ENCODE assay signal across 8 cellular contexts in the genomic region with DNA sequence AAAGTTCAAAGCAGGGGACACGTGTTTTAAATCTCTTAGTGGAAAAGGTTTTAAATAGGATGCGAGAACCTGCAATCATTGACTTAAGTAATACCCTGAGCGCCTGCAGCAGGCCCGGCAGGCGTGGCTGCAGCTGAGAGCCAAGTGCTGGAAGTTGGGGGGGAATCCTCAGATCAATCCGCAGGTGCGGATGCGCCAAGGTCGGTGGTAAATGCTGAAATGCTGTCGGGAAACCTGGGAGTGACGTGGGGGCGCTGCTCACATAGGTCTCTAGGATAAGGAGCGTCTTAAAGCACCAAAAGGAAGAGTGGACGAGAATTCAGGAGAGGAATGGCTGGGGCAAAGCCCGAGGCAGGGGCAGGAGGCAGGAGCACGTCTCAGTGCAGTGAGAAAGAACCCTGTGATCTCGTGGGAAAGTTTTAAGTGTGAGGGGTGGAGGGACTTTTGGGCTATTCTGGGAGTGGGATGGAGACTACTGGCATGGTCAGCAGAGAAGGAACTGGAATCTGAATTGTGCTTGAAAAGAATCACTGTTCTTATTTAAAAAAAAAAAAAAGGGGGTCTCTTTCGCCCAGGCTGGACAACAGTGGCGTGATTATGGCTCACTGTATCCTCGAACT. TPM values are rescaled to one million over a fixed set of nuclear protein-coding genes. Genes with fewer than 3 reads are reported as not detected.
A peak's percentile ranks its signal among the peaks of the same experiment; 100 is the strongest.
DNase-seq lines count a peak whose midpoint lies in the region; ATAC-seq and TF ChIP-seq lines count a peak whose summit lies in the region.

No MANE protein-coding gene starts in this region.

- peak overlapping the region; percentile 86 for H3K4me3 Mint-ChIP-seq in dendritic cell treated with granulocyte-macrophage colony-stimulating factor and Interleukin-4, amounts not matched to agents 40 ng/mL and 50 ng/mL, for 4 days
- H3K4me3 Mint-ChIP-seq in stimulated activated effector memory CD8-positive, alpha-beta T cell treated with anti-CD3 and anti-CD28 coated beads, Interleukin-12 subunit alpha, Interleukin-12 subunit beta, amount 100 ng/mL, for 72 hours: peak overlapping the region; percentile 97

- no peak for ATAC-seq in SK-N-SH treated with all-trans-retinoic acid at 6 μM for 48 hours
- no peak for ATAC-seq in stimulated activated effector memory CD8-positive, alpha-beta T cell treated with anti-CD3 and anti-CD28 coated beads, Interleukin-12 subunit alpha, Interleukin-12 subunit beta, amount 100 ng/mL, for 72 hours
- no peak for ATAC-seq in HG03565 (IDR thresholded peaks at IDR 0.05; ENCODE audit: unreplicated experiment)

- H3K36me3 ChIP-seq in KMS-11 (ENCODE audit: insufficient read depth): no peaks in the 10 kb centered on the region

- TF ChIP-seq CTCF in KMS-11 (conservative IDR thresholded peaks at IDR 0.05; ENCODE audit: low read depth, low read length): no peak

- H3K27ac ChIP-seq in KMS-11: peak overlapping the region; percentile 70

- peaks cover 59% of the 10 kb centered on the region for H3K4me1 Mint-ChIP-seq in dendritic cell treated with granulocyte-macrophage colony-stimulating factor and Interleukin-4, amounts not matched to agents 40 ng/mL and 50 ng/mL, for 4 days (ENCODE audit: low read depth)
- H3K4me1 Mint-ChIP-seq in stimulated activated effector memory CD8-positive, alpha-beta T cell treated with anti-CD3 and anti-CD28 coated beads, Interleukin-12 subunit alpha, Interleukin-12 subunit beta, amount 100 ng/mL, for 72 hours: peaks cover 68% of the 10 kb centered on the region

- H3K9ac ChIP-seq in KMS-11: peak overlapping the region; percentile 74

- peak overlapping the region; percentile 57 for H3K4me2 ChIP-seq in KMS-11

- peak overlapping the region; percentile 60 for H2AFZ ChIP-seq in KMS-11 (ENCODE audit: low read depth)

- H3K27me3 ChIP-seq in KMS-11 (ENCODE audit: insufficient read depth, low read depth): no peaks in the 10 kb centered on the region

- H3K4me1 ChIP-seq in KMS-11 (ENCODE audit: low read depth, poor library complexity, severe bottlenecking): peaks cover 33% of the 10 kb centered on the region

- DNase-seq in GM03348 (ENCODE audit: low spot score): peak; percentile 29
- peak; percentile 40 to 55 for DNase-seq in lung microvascular endothelial cell (ENCODE audit: low read depth in 2 of 2)
- no peak for DNase-seq in stimulated activated effector memory CD8-positive, alpha-beta T cell treated with anti-CD3 and anti-CD28 coated beads, Interleukin-12 subunit alpha, Interleukin-12 subunit beta, amount 100 ng/mL, for 72 hours (ENCODE audit: low spot score in 2 of 2)
- no peak for DNase-seq in KBM-7

- no peak overlapping the region for H3K4me3 ChIP-seq in KMS-11 (IDR thresholded peaks at IDR 0.05; ENCODE audit: insufficient read depth, low read depth, low read length)

- peaks cover 43% of the 10 kb centered on the region for H3K79me2 ChIP-seq in KMS-11 (ENCODE audit: insufficient read depth, low read depth)

- peaks cover under 1% of the 10 kb centered on the region for H3K36me3 Mint-ChIP-seq in dendritic cell treated with granulocyte-macrophage colony-stimulating factor and Interleukin-4, amounts not matched to agents 40 ng/mL and 50 ng/mL, for 4 days (ENCODE audit: low read depth)
- H3K36me3 Mint-ChIP-seq in stimulated activated effector memory CD8-positive, alpha-beta T cell treated with anti-CD3 and anti-CD28 coated beads, Interleukin-12 subunit alpha, Interleukin-12 subunit beta, amount 100 ng/mL, for 72 hours: peaks cover 37% of the 10 kb centered on the region

- intact Hi-C loops in dendritic cell treated with granulocyte-macrophage colony-stimulating factor and Interleukin-4, amounts not matched to agents 40 ng/mL and 50 ng/mL, for 4 days (cut with micrococcal nuclease): loop anchor here (1.0 to 5.0 kb wide), 2 partner anchors 36 to 269 kb away; a partner anchor contains a TSS

- in situ Hi-C loops in KBM-7 (cut with MboI; ENCODE audit: low pct_unique_long_range_greater_than_20kb, low sequenced_read_pairs): no loop called here

- H4K20me1 ChIP-seq in KMS-11 (ENCODE audit: insufficient read depth): peaks cover 21% of the 10 kb centered on the region

- H3K9me3 Mint-ChIP-seq in dendritic cell treated with granulocyte-macrophage colony-stimulating factor and Interleukin-4, amounts not matched to agents 40 ng/mL and 50 ng/mL, for 4 days: no peaks in the 10 kb centered on the region
- H3K9me3 Mint-ChIP-seq in stimulated activated effector memory CD8-positive, alpha-beta T cell treated with anti-CD3 and anti-CD28 coated beads, Interleukin-12 subunit alpha, Interleukin-12 subunit beta, amount 100 ng/mL, for 72 hours: no peaks in the 10 kb centered on the region

- H3K27me3 Mint-ChIP-seq in dendritic cell treated with granulocyte-macrophage colony-stimulating factor and Interleukin-4, amounts not matched to agents 40 ng/mL and 50 ng/mL, for 4 days: no peaks in the 10 kb centered on the region

- H3K27ac Mint-ChIP-seq in dendritic cell treated with granulocyte-macrophage colony-stimulating factor and Interleukin-4, amounts not matched to agents 40 ng/mL and 50 ng/mL, for 4 days: peak overlapping the region; percentile 91
- peak overlapping the region; percentile 92 for H3K27ac Mint-ChIP-seq in stimulated activated effector memory CD8-positive, alpha-beta T cell treated with anti-CD3 and anti-CD28 coated beads, Interleukin-12 subunit alpha, Interleukin-12 subunit beta, amount 100 ng/mL, for 72 hours

TF ChIP-seq in SK-N-SH treated with all-trans-retinoic acid at 6 μM for 48 hours, 23 proteins besides CTCF, POLR2A, EP300 and RAD21:
- TF ChIP-seq ARNTL (CRISPR knock-in tag; IDR thresholded peaks at IDR 0.05; ENCODE audit: borderline replicate concordance, low read depth) (no peak), ISL1 (CRISPR knock-in tag; IDR thresholded peaks at IDR 0.05) (no peak), OSR1 (CRISPR knock-in tag; IDR thresholded peaks at IDR 0.05) (no peak)
- TF ChIP-seq, protein P1, sequence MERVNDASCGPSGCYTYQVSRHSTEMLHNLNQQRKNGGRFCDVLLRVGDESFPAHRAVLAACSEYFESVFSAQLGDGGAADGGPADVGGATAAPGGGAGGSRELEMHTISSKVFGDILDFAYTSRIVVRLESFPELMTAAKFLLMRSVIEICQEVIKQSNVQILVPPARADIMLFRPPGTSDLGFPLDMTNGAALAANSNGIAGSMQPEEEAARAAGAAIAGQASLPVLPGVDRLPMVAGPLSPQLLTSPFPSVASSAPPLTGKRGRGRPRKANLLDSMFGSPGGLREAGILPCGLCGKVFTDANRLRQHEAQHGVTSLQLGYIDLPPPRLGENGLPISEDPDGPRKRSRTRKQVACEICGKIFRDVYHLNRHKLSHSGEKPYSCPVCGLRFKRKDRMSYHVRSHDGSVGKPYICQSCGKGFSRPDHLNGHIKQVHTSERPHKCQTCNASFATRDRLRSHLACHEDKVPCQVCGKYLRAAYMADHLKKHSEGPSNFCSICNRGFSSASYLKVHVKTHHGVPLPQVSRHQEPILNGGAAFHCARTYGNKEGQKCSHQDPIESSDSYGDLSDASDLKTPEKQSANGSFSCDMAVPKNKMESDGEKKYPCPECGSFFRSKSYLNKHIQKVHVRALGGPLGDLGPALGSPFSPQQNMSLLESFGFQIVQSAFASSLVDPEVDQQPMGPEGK (CRISPR knock-in tag; IDR thresholded peaks at IDR 0.05; ENCODE audit: borderline replicate concordance): 0 out of 2 replicates have a peak, but pooled peaks have one; percentile 15
TF ChIP-seq in SK-N-SH treated with all-trans-retinoic acid at 6 μM for 48 hours: peak in this region for 1.

RNA-seq across cellular contexts. Expression of a gene that starts 0.9 kb away (rescaled TPM):
- 16.3 and 19.8 TPM in 2 replicates for total RNA-seq in lung microvascular endothelial cell

RNA-seq across cellular contexts. Expression of a gene that starts 36.2 kb away (rescaled TPM):
- 3.2 and 3.5 TPM in 2 replicates for total RNA-seq in lung microvascular endothelial cell

RNA-seq across cellular contexts. Expression of a gene that starts 43.5 kb away (rescaled TPM):
- total RNA-seq in lung microvascular endothelial cell: under 0.01 and 0.20 TPM in 2 replicates

RNA-seq across cellular contexts. Expression of a gene that starts 43.6 kb away (rescaled TPM):
- total RNA-seq in lung microvascular endothelial cell: 6.0 and 21.8 TPM in 2 replicates

Comparison
In these comparisons a context has a peak if more than half of its experiments do, and no peak if none do; other contexts are left out.
1. DNase-seq: peak in GM03348 (single experiment) and lung microvascular endothelial cell (2 of 2); none in stimulated activated effector memory CD8-positive, alpha-beta T cell treated with anti-CD3 and anti-CD28 coated beads, Interleukin-12 subunit alpha, Interleukin-12 subunit beta, amount 100 ng/mL, for 72 hours (0 of 2) and KBM-7 (single experiment).